Comparison of ENCODE assay signal across 8 cellular contexts in the genomic region with DNA sequence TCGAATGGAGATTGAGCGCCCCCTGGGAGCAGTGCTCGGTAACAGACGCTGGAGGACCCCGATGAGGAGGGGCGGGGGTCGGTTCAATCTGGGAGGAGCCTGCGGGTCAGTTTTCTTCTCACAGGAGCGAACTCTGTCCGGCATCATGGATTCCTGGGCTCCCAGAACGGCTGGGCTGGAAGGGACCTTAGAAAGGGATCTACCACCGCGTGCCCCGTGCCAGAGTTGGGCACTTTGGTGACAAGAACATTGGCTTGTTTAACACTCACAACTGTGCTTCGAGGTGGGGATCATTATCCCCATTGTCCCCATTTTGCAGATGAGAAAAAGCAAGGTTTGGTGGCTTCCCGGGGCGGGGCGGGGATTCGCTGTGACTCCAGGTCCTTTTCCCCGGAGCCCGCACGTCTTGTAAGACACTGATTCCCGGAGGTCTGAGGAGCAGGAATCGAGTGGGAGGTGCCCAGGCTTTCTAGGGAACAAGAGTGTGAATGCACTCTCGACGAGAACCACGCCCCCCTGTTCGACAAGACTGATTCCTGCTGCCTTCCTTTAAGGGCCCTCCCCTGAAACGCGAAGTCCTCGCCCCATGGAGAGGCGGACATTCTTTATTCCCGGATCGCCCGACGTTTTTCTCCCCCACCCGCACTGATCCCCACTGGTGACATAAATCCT. TPM values are rescaled to one million over a fixed set of nuclear protein-coding genes. Genes with fewer than 3 reads are reported as not detected.
A peak's percentile ranks its signal among the peaks of the same experiment; 100 is the strongest.
DNase-seq lines count a peak whose midpoint lies in the region; ATAC-seq, FAIRE-seq and TF ChIP-seq lines count a peak whose summit lies in the region.

No MANE protein-coding gene starts in this region.

- peak overlapping the region; percentile 90 for H3K4me3 Mint-ChIP-seq in dendritic cell treated with granulocyte-macrophage colony-stimulating factor and Interleukin-4, amounts not matched to agents 40 ng/mL and 50 ng/mL, for 4 days

- H3K36me3 Mint-ChIP-seq in dendritic cell treated with granulocyte-macrophage colony-stimulating factor and Interleukin-4, amounts not matched to agents 40 ng/mL and 50 ng/mL, for 4 days (ENCODE audit: low read depth): peaks cover 34% of the 10 kb centered on the region

- H3K4me1 Mint-ChIP-seq in dendritic cell treated with granulocyte-macrophage colony-stimulating factor and Interleukin-4, amounts not matched to agents 40 ng/mL and 50 ng/mL, for 4 days (ENCODE audit: low read depth): peaks cover 50% of the 10 kb centered on the region

- H4K20me1 ChIP-seq in HepG2 (ENCODE audit: insufficient read depth, low read length): no peaks in the 10 kb centered on the region; the same call in 1 of the 2 replicates

- peak; percentile 76 for DNase-seq in DMS153 (lab: John Stamatoyannopoulos, UW)
- peak; percentile 93 to 95 for DNase-seq in NCI-H526 (lab: John Stamatoyannopoulos, UW)
- DNase-seq in activated CD4-positive, alpha-beta T cell treated with anti-CD3 and anti-CD28 coated beads, Interleukin-2, amount 50 U/mL, for 24 hours (ENCODE audit: low read depth in 1 of 2, low spot score in 1 of 2): peak; percentile 75 to 83
- peak; percentile 90 for DNase-seq in HepG2 (ENCODE audit: low spot score)
- DNase-seq in stimulated activated CD4-positive, alpha-beta T cell treated with anti-CD3 and anti-CD28 coated beads, Interleukin-2, amount 100 ng/mL, for 24 hours: peak; percentile 91

- H3K27me3 ChIP-seq in HepG2 (ENCODE audit: control insufficient read depth in 1 of 2, insufficient read depth in 2 of 2, low read length in 2 of 2): no peaks in the 10 kb centered on the region; a peak in 1 of 5 replicates

- peak overlapping the region; percentile 70 for H3K27ac ChIP-seq in HepG2 (ENCODE audit: extremely low read length, insufficient read depth, low read length)

- intact Hi-C loops in dendritic cell treated with granulocyte-macrophage colony-stimulating factor and Interleukin-4, amounts not matched to agents 40 ng/mL and 50 ng/mL, for 4 days (cut with micrococcal nuclease): loop anchor here (1.0 to 2.0 kb wide), 6 partner anchors 26 to 271 kb away; a partner anchor contains a TSS
- intact Hi-C loops in HepG2 (cut with micrococcal nuclease; ENCODE audit: unreplicated experiment): loop anchor here (1.0 to 10.0 kb wide), 3 partner anchors 26 to 227 kb away; a partner anchor contains a TSS

- H3K4me3 ChIP-seq in HepG2 (replicated peaks in 1 of 3; ENCODE audit: insufficient read depth in 1 of 3, low read depth in 2 of 3, low read length in 3 of 3): peak overlapping the region; percentile 64 to 82 (median 67)

- H3K36me3 ChIP-seq in HepG2 (replicated peaks in 1 of 2; ENCODE audit: control insufficient read depth in 1 of 2, insufficient read depth in 2 of 2, low read length in 2 of 2): peaks cover 0 to 5% of the 10 kb centered on the region in 2 experiments; a peak in 1 of 5 replicates

- peak in 1 of 2 experiments; percentile 62; a peak in 2 of 4 replicates for TF ChIP-seq POLR2A in HepG2 (IDR thresholded peaks at IDR 0.05; ENCODE audit: insufficient read depth in 1 of 2, low read depth in 2 of 2, low read length in 2 of 2)

- H3K27ac Mint-ChIP-seq in dendritic cell treated with granulocyte-macrophage colony-stimulating factor and Interleukin-4, amounts not matched to agents 40 ng/mL and 50 ng/mL, for 4 days: peak overlapping the region; percentile 96

- TF ChIP-seq EP300 in HepG2 (IDR thresholded peaks at IDR 0.05; ENCODE audit: low read depth in 2 of 2, low read length in 2 of 2) (no peak), HepG2 (CRISPR knock-in tag; IDR thresholded peaks at IDR 0.05; ENCODE audit: borderline replicate concordance) (no peak)

- no peaks in the 10 kb centered on the region for H3K27me3 Mint-ChIP-seq in dendritic cell treated with granulocyte-macrophage colony-stimulating factor and Interleukin-4, amounts not matched to agents 40 ng/mL and 50 ng/mL, for 4 days

- in situ Hi-C loops in HepG2 (cut with HindIII; ENCODE audit: extremely low pct_ligation_motif_present, low pct_unique_long_range_greater_than_20kb): loop anchor here (5.0 kb wide), 1 partner anchor 80 kb away; no protein-coding TSS in a partner anchor

- TSS peak; percentile 47 for BruUV-seq in HepG2 (replicated peaks; lab: Mats Ljungman, UMichigan)

- peak overlapping the region; percentile 75 for H3K9ac ChIP-seq in HepG2 (ENCODE audit: insufficient read depth, low read depth, low read length)

- H3K4me1 ChIP-seq in HepG2 (ENCODE audit: insufficient read depth, low read length): peaks cover 19% of the 10 kb centered on the region

- peak; percentile 93 for FAIRE-seq in HepG2 (lab: Jason Lieb, UNC)

- POLR2A ChIA-PET in HepG2 (lab: Yijun Ruan, JAX): interaction anchor here (0.7 to 1.0 kb wide), 2 partner anchors 77 to 116 kb away, joined by 3 to 4 read pairs; no protein-coding TSS in a partner anchor

- TF ChIP-seq RAD21 in HepG2 (CRISPR knock-in tag; IDR thresholded peaks at IDR 0.05): peak; percentile 94

- peak; percentile 99 for TF ChIP-seq CTCF in HepG2 (CRISPR knock-in tag; IDR thresholded peaks at IDR 0.05)

- WGBS in HepG2 (ENCODE audit: low lambda C conversion rate): 1% methylated on average over 31 of the region's 37 CpGs

- H3K79me2 ChIP-seq in HepG2 (ENCODE audit: insufficient read depth, low read length): no peaks in the 10 kb centered on the region

- peaks cover 10% of the 10 kb centered on the region for H3K9me3 Mint-ChIP-seq in dendritic cell treated with granulocyte-macrophage colony-stimulating factor and Interleukin-4, amounts not matched to agents 40 ng/mL and 50 ng/mL, for 4 days

- H3K9me3 ChIP-seq in HepG2 (ENCODE audit: low read length): no peaks in the 10 kb centered on the region

- no peak overlapping the region for H2AFZ ChIP-seq in HepG2 (ENCODE audit: low read length)

- ATAC-seq in HG03196 (IDR thresholded peaks at IDR 0.05; ENCODE audit: unreplicated experiment) (peak; percentile 2), HepG2 (peak; percentile 47), HG02678 (IDR thresholded peaks at IDR 0.05; ENCODE audit: unreplicated experiment) (no peak)

- peak overlapping the region; percentile 97 for H3K4me2 ChIP-seq in HepG2 (ENCODE audit: low read depth, low read length)

- CTCF ChIA-PET in HepG2 (lab: Yijun Ruan, JAX; ENCODE audit: low intra/inter-chr PET ratio, low total read pairs): interaction anchor here (0.8 to 2.8 kb wide), 4 partner anchors 19 to 117 kb away, joined by 3 to 19 read pairs (median 3); no protein-coding TSS in a partner anchor

RNA-seq across cellular contexts. Expression of a gene that starts 1.5 kb away (rescaled TPM):
- 7.4 and 13.7 TPM in 2 replicates for total RNA-seq in HepG2 (2016; rRNA removed; fragmentation: Illumina TruSeq; extraction: Trizol)
- 0.88 and 1.0 TPM in 2 replicates for total RNA-seq in HepG2 (2016; cell fraction: cytosol; rRNA removed; fragmentation: Illumina TruSeq; extraction: Trizol; ENCODE audit: low read depth)
- total RNA-seq in HepG2 (2016; cell fraction: insoluble cytoplasmic fraction; rRNA removed; fragmentation: Illumina TruSeq; extraction: Trizol): 7.5 and 14.8 TPM in 2 replicates
- total RNA-seq in HepG2 (2016; cell fraction: membrane; rRNA removed; fragmentation: Illumina TruSeq; extraction: Trizol): 3.5 and 3.7 TPM in 2 replicates
- total RNA-seq in HepG2 (2016; cell fraction: nucleus; rRNA removed; fragmentation: Illumina TruSeq; extraction: Trizol): 7.2 and 8.5 TPM in 2 replicates
- polyA plus RNA-seq in HepG2 (2011; rRNA removed): 6.0 and 10.1 TPM in 2 replicates
- 4.8 and 8.3 TPM in 2 replicates for polyA plus RNA-seq in HepG2 (2011; cell fraction: cytosol; rRNA removed)
- 32.6 and 42.1 TPM in 2 replicates for polyA plus RNA-seq in HepG2 (2011; cell fraction: nucleus; rRNA removed)
- polyA plus RNA-seq in HepG2 (2012): 6.0 and 7.5 TPM in 2 replicates
- polyA plus RNA-seq in HepG2 (2016; cell fraction: cytosol; fragmentation: Illumina TruSeq; extraction: Trizol; ENCODE audit: low read depth): 0.59 and 0.62 TPM in 2 replicates
- polyA plus RNA-seq in HepG2 (2016; cell fraction: insoluble cytoplasmic fraction; fragmentation: Illumina TruSeq; extraction: Trizol; ENCODE audit: low read depth): 8.3 and 8.7 TPM in 2 replicates
- 2.0 and 2.5 TPM in 2 replicates for polyA plus RNA-seq in HepG2 (2016; cell fraction: membrane; fragmentation: Illumina TruSeq; extraction: Trizol; ENCODE audit: low read depth)
- polyA plus RNA-seq in HepG2 (2016; cell fraction: nucleus; fragmentation: Illumina TruSeq; extraction: Trizol; ENCODE audit: insufficient read depth, low read depth): 18.4 and 19.3 TPM in 2 replicates
- 9.2 and 19.5 TPM in 2 replicates for polyA minus RNA-seq in HepG2 (2011; rRNA and poly(A)+ RNA removed; ENCODE audit: low replicate concordance)
- polyA minus RNA-seq in HepG2 (2011; cell fraction: cytosol; rRNA and poly(A)+ RNA removed): 8.9 and 9.6 TPM in 2 replicates
- 6.3 and 7.0 TPM in 2 replicates for polyA minus RNA-seq in HepG2 (2011; cell fraction: nucleus; rRNA and poly(A)+ RNA removed)

RNA-seq across cellular contexts. Expression of a gene that starts 25.5 kb away (rescaled TPM):
- total RNA-seq in HepG2 (2016; rRNA removed; fragmentation: Illumina TruSeq; extraction: Trizol): 0.11 and 0.13 TPM in 2 replicates
- total RNA-seq in HepG2 (2016; cell fraction: cytosol; rRNA removed; fragmentation: Illumina TruSeq; extraction: Trizol; ENCODE audit: low read depth): 0.18 and 0.20 TPM in 2 replicates
- 0.19 TPM in 1 of 2 replicates, not detected in the other for total RNA-seq in HepG2 (2016; cell fraction: insoluble cytoplasmic fraction; rRNA removed; fragmentation: Illumina TruSeq; extraction: Trizol)
- total RNA-seq in HepG2 (2016; cell fraction: membrane; rRNA removed; fragmentation: Illumina TruSeq; extraction: Trizol): 0.19 and 0.31 TPM in 2 replicates
- total RNA-seq in HepG2 (2016; cell fraction: nucleus; rRNA removed; fragmentation: Illumina TruSeq; extraction: Trizol): not detected in 2 replicates
- polyA plus RNA-seq in HepG2 (2011; rRNA removed): 1.8 and 2.6 TPM in 2 replicates
- 1.5 and 1.6 TPM in 2 replicates for polyA plus RNA-seq in HepG2 (2011; cell fraction: cytosol; rRNA removed)
- 1.7 and 2.3 TPM in 2 replicates for polyA plus RNA-seq in HepG2 (2011; cell fraction: nucleus; rRNA removed)
- 0.57 and 0.99 TPM in 2 replicates for polyA plus RNA-seq in HepG2 (2012)
- 0.20 and 0.23 TPM in 2 replicates for polyA plus RNA-seq in HepG2 (2016; cell fraction: cytosol; fragmentation: Illumina TruSeq; extraction: Trizol; ENCODE audit: low read depth)
- polyA plus RNA-seq in HepG2 (2016; cell fraction: insoluble cytoplasmic fraction; fragmentation: Illumina TruSeq; extraction: Trizol; ENCODE audit: low read depth): 0.44 and 0.81 TPM in 2 replicates
- polyA plus RNA-seq in HepG2 (2016; cell fraction: membrane; fragmentation: Illumina TruSeq; extraction: Trizol; ENCODE audit: low read depth): 0.44 and 0.47 TPM in 2 replicates
- 0.28 and 0.49 TPM in 2 replicates for polyA plus RNA-seq in HepG2 (2016; cell fraction: nucleus; fragmentation: Illumina TruSeq; extraction: Trizol; ENCODE audit: insufficient read depth, low read depth)
- 0.94 and 3.5 TPM in 2 replicates for polyA minus RNA-seq in HepG2 (2011; rRNA and poly(A)+ RNA removed; ENCODE audit: low replicate concordance)
- polyA minus RNA-seq in HepG2 (2011; cell fraction: cytosol; rRNA and poly(A)+ RNA removed): 0.49 and 0.97 TPM in 2 replicates
- polyA minus RNA-seq in HepG2 (2011; cell fraction: nucleus; rRNA and poly(A)+ RNA removed): 0.25 and 0.77 TPM in 2 replicates

RNA-seq across cellular contexts. Expression of a gene that starts 27.0 kb away (rescaled TPM):
- total RNA-seq in HepG2 (2016; rRNA removed; fragmentation: Illumina TruSeq; extraction: Trizol): 6.3 and 11.4 TPM in 2 replicates
- total RNA-seq in HepG2 (2016; cell fraction: cytosol; rRNA removed; fragmentation: Illumina TruSeq; extraction: Trizol; ENCODE audit: low read depth): 3.1 and 3.3 TPM in 2 replicates
- 6.8 and 11.0 TPM in 2 replicates for total RNA-seq in HepG2 (2016; cell fraction: insoluble cytoplasmic fraction; rRNA removed; fragmentation: Illumina TruSeq; extraction: Trizol)
- total RNA-seq in HepG2 (2016; cell fraction: membrane; rRNA removed; fragmentation: Illumina TruSeq; extraction: Trizol): 6.6 and 6.9 TPM in 2 replicates
- total RNA-seq in HepG2 (2016; cell fraction: nucleus; rRNA removed; fragmentation: Illumina TruSeq; extraction: Trizol): 9.5 and 9.8 TPM in 2 replicates
- polyA plus RNA-seq in HepG2 (2011; rRNA removed): 32.0 and 41.3 TPM in 2 replicates
- 40.6 and 43.1 TPM in 2 replicates for polyA plus RNA-seq in HepG2 (2011; cell fraction: cytosol; rRNA removed)
- polyA plus RNA-seq in HepG2 (2011; cell fraction: nucleus; rRNA removed): 24.2 and 26.2 TPM in 2 replicates
- 8.4 and 8.8 TPM in 2 replicates for polyA plus RNA-seq in HepG2 (2012)
- 2.0 and 3.1 TPM in 2 replicates for polyA plus RNA-seq in HepG2 (2016; cell fraction: cytosol; fragmentation: Illumina TruSeq; extraction: Trizol; ENCODE audit: low read depth)
- 6.2 and 7.6 TPM in 2 replicates for polyA plus RNA-seq in HepG2 (2016; cell fraction: insoluble cytoplasmic fraction; fragmentation: Illumina TruSeq; extraction: Trizol; ENCODE audit: low read depth)
- 4.8 and 5.1 TPM in 2 replicates for polyA plus RNA-seq in HepG2 (2016; cell fraction: membrane; fragmentation: Illumina TruSeq; extraction: Trizol; ENCODE audit: low read depth)
- polyA plus RNA-seq in HepG2 (2016; cell fraction: nucleus; fragmentation: Illumina TruSeq; extraction: Trizol; ENCODE audit: insufficient read depth, low read depth): 14.8 and 15.7 TPM in 2 replicates
- polyA minus RNA-seq in HepG2 (2011; rRNA and poly(A)+ RNA removed; ENCODE audit: low replicate concordance): 9.3 and 112 TPM in 2 replicates
- polyA minus RNA-seq in HepG2 (2011; cell fraction: cytosol; rRNA and poly(A)+ RNA removed): 19.9 and 21.3 TPM in 2 replicates
- polyA minus RNA-seq in HepG2 (2011; cell fraction: nucleus; rRNA and poly(A)+ RNA removed): 9.7 and 16.2 TPM in 2 replicates

RNA-seq across cellular contexts. Expression of a gene that starts 28.0 kb away (rescaled TPM):
- 20.6 and 33.8 TPM in 2 replicates for total RNA-seq in HepG2 (2016; rRNA removed; fragmentation: Illumina TruSeq; extraction: Trizol)
- 194 and 197 TPM in 2 replicates for total RNA-seq in HepG2 (2016; cell fraction: cytosol; rRNA removed; fragmentation: Illumina TruSeq; extraction: Trizol; ENCODE audit: low read depth)
- 22.9 and 35.1 TPM in 2 replicates for total RNA-seq in HepG2 (2016; cell fraction: insoluble cytoplasmic fraction; rRNA removed; fragmentation: Illumina TruSeq; extraction: Trizol)
- 119 and 127 TPM in 2 replicates for total RNA-seq in HepG2 (2016; cell fraction: membrane; rRNA removed; fragmentation: Illumina TruSeq; extraction: Trizol)
- 13.0 and 13.8 TPM in 2 replicates for total RNA-seq in HepG2 (2016; cell fraction: nucleus; rRNA removed; fragmentation: Illumina TruSeq; extraction: Trizol)
- polyA plus RNA-seq in HepG2 (2011; rRNA removed): 17.3 and 17.7 TPM in 2 replicates
- 16.6 and 23.0 TPM in 2 replicates for polyA plus RNA-seq in HepG2 (2011; cell fraction: cytosol; rRNA removed)
- 6.8 and 7.6 TPM in 2 replicates for polyA plus RNA-seq in HepG2 (2011; cell fraction: nucleus; rRNA removed)
- 9.5 and 11.7 TPM in 2 replicates for polyA plus RNA-seq in HepG2 (2012)
- polyA plus RNA-seq in HepG2 (2016; cell fraction: cytosol; fragmentation: Illumina TruSeq; extraction: Trizol; ENCODE audit: low read depth): 217 TPM in 2 replicates
- 24.4 and 25.8 TPM in 2 replicates for polyA plus RNA-seq in HepG2 (2016; cell fraction: insoluble cytoplasmic fraction; fragmentation: Illumina TruSeq; extraction: Trizol; ENCODE audit: low read depth)
- 119 and 124 TPM in 2 replicates for polyA plus RNA-seq in HepG2 (2016; cell fraction: membrane; fragmentation: Illumina TruSeq; extraction: Trizol; ENCODE audit: low read depth)
- polyA plus RNA-seq in HepG2 (2016; cell fraction: nucleus; fragmentation: Illumina TruSeq; extraction: Trizol; ENCODE audit: insufficient read depth, low read depth): 23.8 and 25.6 TPM in 2 replicates
- 4.2 and 4.3 TPM in 2 replicates for polyA minus RNA-seq in HepG2 (2011; rRNA and poly(A)+ RNA removed; ENCODE audit: low replicate concordance)
- polyA minus RNA-seq in HepG2 (2011; cell fraction: cytosol; rRNA and poly(A)+ RNA removed): 5.2 and 7.2 TPM in 2 replicates
- polyA minus RNA-seq in HepG2 (2011; cell fraction: nucleus; rRNA and poly(A)+ RNA removed): 3.6 and 3.9 TPM in 2 replicates

RNA-seq across cellular contexts. Expression of a gene that starts 35.7 kb away (rescaled TPM):
- total RNA-seq in HepG2 (2016; rRNA removed; fragmentation: Illumina TruSeq; extraction: Trizol): 3.6 and 5.6 TPM in 2 replicates
- total RNA-seq in HepG2 (2016; cell fraction: cytosol; rRNA removed; fragmentation: Illumina TruSeq; extraction: Trizol; ENCODE audit: low read depth): 7.1 and 10.5 TPM in 2 replicates
- 3.1 and 5.4 TPM in 2 replicates for total RNA-seq in HepG2 (2016; cell fraction: insoluble cytoplasmic fraction; rRNA removed; fragmentation: Illumina TruSeq; extraction: Trizol)
- 4.3 and 6.1 TPM in 2 replicates for total RNA-seq in HepG2 (2016; cell fraction: membrane; rRNA removed; fragmentation: Illumina TruSeq; extraction: Trizol)
- 6.3 and 8.6 TPM in 2 replicates for total RNA-seq in HepG2 (2016; cell fraction: nucleus; rRNA removed; fragmentation: Illumina TruSeq; extraction: Trizol)
- 3.2 and 3.8 TPM in 2 replicates for polyA plus RNA-seq in HepG2 (2011; rRNA removed)
- 1.6 and 2.0 TPM in 2 replicates for polyA plus RNA-seq in HepG2 (2011; cell fraction: cytosol; rRNA removed)
- polyA plus RNA-seq in HepG2 (2011; cell fraction: nucleus; rRNA removed): 23.9 and 35.1 TPM in 2 replicates
- polyA plus RNA-seq in HepG2 (2012): 15.4 and 28.2 TPM in 2 replicates
- polyA plus RNA-seq in HepG2 (2016; cell fraction: cytosol; fragmentation: Illumina TruSeq; extraction: Trizol; ENCODE audit: low read depth): 0.57 and 1.4 TPM in 2 replicates
- 10.9 and 15.4 TPM in 2 replicates for polyA plus RNA-seq in HepG2 (2016; cell fraction: insoluble cytoplasmic fraction; fragmentation: Illumina TruSeq; extraction: Trizol; ENCODE audit: low read depth)
- 2.9 and 3.9 TPM in 2 replicates for polyA plus RNA-seq in HepG2 (2016; cell fraction: membrane; fragmentation: Illumina TruSeq; extraction: Trizol; ENCODE audit: low read depth)
- polyA plus RNA-seq in HepG2 (2016; cell fraction: nucleus; fragmentation: Illumina TruSeq; extraction: Trizol; ENCODE audit: insufficient read depth, low read depth): 43.7 and 55.5 TPM in 2 replicates
- polyA minus RNA-seq in HepG2 (2011; rRNA and poly(A)+ RNA removed; ENCODE audit: low replicate concordance): 5.5 and 8.7 TPM in 2 replicates
- polyA minus RNA-seq in HepG2 (2011; cell fraction: cytosol; rRNA and poly(A)+ RNA removed): 2.8 and 3.1 TPM in 2 replicates
- 7.0 and 11.2 TPM in 2 replicates for polyA minus RNA-seq in HepG2 (2011; cell fraction: nucleus; rRNA and poly(A)+ RNA removed)
